16 cellular contexts compared by ENCODE assay signal in the genomic region with DNA sequence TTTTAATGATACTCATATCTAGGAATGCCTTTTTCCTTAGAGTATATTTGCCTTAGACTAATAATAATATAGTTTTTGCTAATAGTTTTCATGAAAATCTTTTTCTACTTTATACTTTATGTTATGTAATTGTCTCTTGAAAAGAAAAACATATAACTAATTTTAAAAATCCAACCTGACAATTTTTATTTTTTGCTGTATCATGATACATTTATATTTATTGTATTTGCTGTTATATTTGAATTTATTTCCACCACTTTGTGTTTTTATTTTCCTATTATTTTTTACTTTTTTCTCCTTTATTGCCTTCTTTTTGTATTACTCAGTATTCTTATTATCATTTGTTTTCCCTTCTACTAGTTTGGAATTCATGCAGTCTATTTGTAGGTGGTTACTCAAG.
DNase-seq lines count a peak whose midpoint lies in the region; ATAC-seq, FAIRE-seq and TF ChIP-seq lines count a peak whose summit lies in the region.
"Had no signal": no experiment of that assay in that cellular context is flagged by ENCODE, and none has a peak within 500 bp of the region (broad histone marks: within the 10 kb centered on the region; RNA-seq: fewer than 3 reads in every experiment).

No MANE protein-coding gene starts in this region.

- peak; percentile 48; the same call in 1 of the 2 replicates for ATAC-seq in PC-3
- ATAC-seq in Right ventricle myocardium superior (ENCODE audit: poor library complexity) = no peak
- no peak for ATAC-seq in stimulated activated naive CD8-positive, alpha-beta T cell treated with anti-CD3 and anti-CD28 coated beads, Interleukin-15, amount 100 ng/mL, for 72 hours

- no peak overlapping the region for H3K27ac Mint-ChIP-seq in stimulated activated naive CD8-positive, alpha-beta T cell treated with anti-CD3 and anti-CD28 coated beads, Interleukin-15, amount 100 ng/mL, for 72 hours
- no peak overlapping the region for H3K27ac Mint-ChIP-seq in neural progenitor cell
- H3K27ac Mint-ChIP-seq: B cell; CD4-positive, alpha-beta T cell; IgD-negative memory B cell had no signal

- intact Hi-C loops in PC-3 (cut with micrococcal nuclease) = no loop called here
- intact Hi-C loops in kidney (cut with DNase I) = no loop called here
- intact Hi-C loops in Right ventricle myocardium superior (cut with DNase I) = no loop called here

- no peaks in the 10 kb centered on the region for H3K27me3 ChIP-seq in GM23248 (replicated peaks; ENCODE audit: insufficient read depth)
- no peaks in the 10 kb centered on the region for H3K27me3 ChIP-seq in PC-3 (ENCODE audit: low read length)
- no peaks in the 10 kb centered on the region for H3K27me3 ChIP-seq in neural progenitor cell

- H3K36me3 ChIP-seq in GM23248 (ENCODE audit: low read depth) (no peaks in the 10 kb centered on the region), PC-3 (ENCODE audit: low read depth, low read length) (no peaks in the 10 kb centered on the region), kidney (ENCODE audit: control insufficient read depth in 1 of 2, insufficient read depth in 2 of 2, low read length in 2 of 2) (no peaks in the 10 kb centered on the region), neural progenitor cell (no peaks in the 10 kb centered on the region)

- no peak overlapping the region for H3K4me3 Mint-ChIP-seq in stimulated activated naive CD8-positive, alpha-beta T cell treated with anti-CD3 and anti-CD28 coated beads, Interleukin-15, amount 100 ng/mL, for 72 hours
- no peak overlapping the region for H3K4me3 Mint-ChIP-seq in neural progenitor cell
- H3K4me3 Mint-ChIP-seq: B cell; CD4-positive, alpha-beta T cell had no signal

- CTCF ChIA-PET in PC-3 (lab: Charles Lee) = no interaction called here

- no peaks in the 10 kb centered on the region for H3K9me2 ChIP-seq in GM23248 (ENCODE audit: insufficient read depth)
- no peaks in the 10 kb centered on the region for H3K9me2 ChIP-seq in PC-3 (replicated peaks; ENCODE audit: low read length)

- H3K36me3 Mint-ChIP-seq in neural progenitor cell = no peaks in the 10 kb centered on the region

- H3K27ac ChIP-seq in GM23248 (no peak overlapping the region), PC-3 (ENCODE audit: low read length) (no peak overlapping the region), kidney (ENCODE audit: low read depth in 2 of 2, low read length in 2 of 2) (no peak overlapping the region), neural progenitor cell (no peak overlapping the region)

- H3K9ac ChIP-seq in GM23248 (no peak overlapping the region), PC-3 (ENCODE audit: low read length) (no peak overlapping the region), kidney (ENCODE audit: low read length in 2 of 2) (no peak overlapping the region), neural progenitor cell (no peak overlapping the region)

- H3K4me3 ChIP-seq in GM23248 (no peak overlapping the region), PC-3 (ENCODE audit: low read length) (no peak overlapping the region), kidney (ENCODE audit: low read length in 2 of 2) (no peak overlapping the region), neural progenitor cell (no peak overlapping the region)

- POLR2A ChIA-PET in PC-3 (lab: Charles Lee; ENCODE audit: unreplicated experiment) = no interaction called here

- peaks cover 3% of the 10 kb centered on the region; the same call in 1 of the 2 replicates for H3F3A ChIP-seq in GM23248 (ENCODE audit: insufficient read depth)
- H3F3A ChIP-seq in PC-3 (ENCODE audit: low read length, unreplicated experiment) = no peaks in the 10 kb centered on the region
- H3F3A ChIP-seq in neural progenitor cell (ENCODE audit: low read depth) = no peaks in the 10 kb centered on the region

- in situ Hi-C loops in GM23248 (cut with MboI) = no loop called here

- H3K4me2 ChIP-seq in GM23248 (ENCODE audit: unreplicated experiment) (peak overlapping the region; percentile 10), PC-3 (ENCODE audit: low read length) (no peak overlapping the region), neural progenitor cell (no peak overlapping the region)

- H2AFZ ChIP-seq in GM23248 = no peak overlapping the region
- H2AFZ ChIP-seq in PC-3 (ENCODE audit: low read length) = no peak overlapping the region
- no peak overlapping the region for H2AFZ ChIP-seq in neural progenitor cell (replicated peaks)

- H3K9me3 ChIP-seq in GM23248 (ENCODE audit: low read depth) = no peaks in the 10 kb centered on the region
- H3K9me3 ChIP-seq in PC-3 (ENCODE audit: low read length) = no peaks in the 10 kb centered on the region
- H3K9me3 ChIP-seq in kidney (ENCODE audit: control insufficient read depth in 1 of 2, low read length in 2 of 2) = no peaks in the 10 kb centered on the region
- H3K9me3 ChIP-seq in neural progenitor cell (ENCODE audit: low read depth) = no peaks in the 10 kb centered on the region

- BruUV-seq in PC-3 (replicated peaks; lab: Mats Ljungman, UMichigan) = no TSS peak

- FAIRE-seq in colon (lab: Jason Lieb, UNC) = peak; percentile 74
- FAIRE-seq in kidney (lab: Jason Lieb, UNC) = peak; percentile 97
- FAIRE-seq: GM12891 had no signal

- H4K20me1 ChIP-seq in GM23248 (ENCODE audit: insufficient read depth) (no peaks in the 10 kb centered on the region), PC-3 (ENCODE audit: low read length) (no peaks in the 10 kb centered on the region), neural progenitor cell (ENCODE audit: low read depth) (no peaks in the 10 kb centered on the region)

- H3K79me2 ChIP-seq in GM23248 (ENCODE audit: insufficient read depth) (peaks cover 18% of the 10 kb centered on the region), PC-3 (ENCODE audit: low read length) (no peaks in the 10 kb centered on the region), neural progenitor cell (ENCODE audit: low read depth) (peaks cover 4% of the 10 kb centered on the region)

- peaks cover 19% of the 10 kb centered on the region for H3K4me1 ChIP-seq in GM23248 (ENCODE audit: insufficient read depth)
- H3K4me1 ChIP-seq in PC-3 (ENCODE audit: insufficient read depth, low read length) = no peaks in the 10 kb centered on the region
- no peaks in the 10 kb centered on the region for H3K4me1 ChIP-seq in kidney (ENCODE audit: control insufficient read depth in 1 of 2, insufficient read depth in 1 of 2, low read depth in 1 of 2, low read length in 2 of 2)
- no peaks in the 10 kb centered on the region for H3K4me1 ChIP-seq in neural progenitor cell

- H3K27me3 Mint-ChIP-seq in stimulated activated naive CD8-positive, alpha-beta T cell treated with anti-CD3 and anti-CD28 coated beads, Interleukin-15, amount 100 ng/mL, for 72 hours = no peaks in the 10 kb centered on the region
- no peaks in the 10 kb centered on the region for H3K27me3 Mint-ChIP-seq in neural progenitor cell (ENCODE audit: insufficient read depth, low read depth)
- H3K27me3 Mint-ChIP-seq: B cell; CD4-positive, alpha-beta T cell; IgD-negative memory B cell had no signal

- no peak for TF ChIP-seq CTCF in PC-3 (conservative IDR thresholded peaks at IDR 0.05; ENCODE audit: low read depth, low read length)
- TF ChIP-seq CTCF in kidney (IDR thresholded peaks at IDR 0.05; ENCODE audit: borderline replicate concordance, extremely low read depth, insufficient read depth) = no peak
- TF ChIP-seq CTCF in neural progenitor cell (IDR thresholded peaks at IDR 0.05) = no peak

- H3K4me1 Mint-ChIP-seq in stimulated activated naive CD8-positive, alpha-beta T cell treated with anti-CD3 and anti-CD28 coated beads, Interleukin-15, amount 100 ng/mL, for 72 hours = peaks cover 20% of the 10 kb centered on the region
- no peaks in the 10 kb centered on the region for H3K4me1 Mint-ChIP-seq in neural progenitor cell

- no peaks in the 10 kb centered on the region for H3K9me3 Mint-ChIP-seq in stimulated activated naive CD8-positive, alpha-beta T cell treated with anti-CD3 and anti-CD28 coated beads, Interleukin-15, amount 100 ng/mL, for 72 hours
- no peaks in the 10 kb centered on the region for H3K9me3 Mint-ChIP-seq in neural progenitor cell
- H3K9me3 Mint-ChIP-seq: CD4-positive, alpha-beta T cell had no signal

- DNase-seq in GM23248 (peak; percentile 10), PC-3 (no peak), kidney (no peak), occipital lobe (lab: John Stamatoyannopoulos, UW) (no peak), Right ventricle myocardium superior (no peak), neural progenitor cell (ENCODE audit: low spot score) (no peak)
- no peak for DNase-seq in stimulated activated naive CD8-positive, alpha-beta T cell treated with anti-CD3 and anti-CD28 coated beads, Interleukin-15, amount 100 ng/mL, for 72 hours
- DNase-seq: C1 segment of cervical spinal cord; Calu3; CD4-positive, alpha-beta T cell; DMS 273 treated with DMSO at 0.1 percent for 48 hours; HCEC 1CT had no signal
